In the genomic region with DNA sequence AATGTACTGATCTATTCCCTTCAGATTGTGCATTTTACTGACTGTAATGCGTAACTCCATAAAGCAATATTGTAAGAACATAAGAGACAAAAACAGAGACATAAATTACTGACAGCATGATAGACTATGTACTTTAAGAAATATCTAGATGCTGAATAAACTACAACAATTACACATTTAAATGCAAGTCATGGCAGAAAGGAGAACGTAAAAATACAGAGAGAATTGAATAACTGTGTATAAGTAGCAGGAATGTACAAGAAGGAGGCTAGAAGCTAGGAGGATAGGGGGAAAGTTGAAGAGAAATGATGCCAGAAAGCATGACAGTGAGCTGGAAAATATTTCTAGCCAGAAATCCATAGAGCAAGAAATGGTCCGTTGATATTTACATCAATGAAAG, we compare ENCODE assay signal across 8 cellular contexts.
"Had no signal": no experiment of that assay in that cellular context is flagged by ENCODE, and none has a peak within 500 bp of the region (broad histone marks: within the 10 kb centered on the region; RNA-seq: fewer than 3 reads in every experiment).

No MANE protein-coding gene starts in this region.

- FAIRE-seq: HTR-8/SVneo had no signal

- H3K4me2 ChIP-seq: KMS-11 had no signal

- H3K4me1 Mint-ChIP-seq: IgD-negative memory B cell had no signal

- H3K27ac Mint-ChIP-seq: IgD-negative memory B cell had no signal

- H3K9ac ChIP-seq: KMS-11 had no signal

- H3K27ac ChIP-seq: HL-60, KMS-11 had no signal

- DNase-seq: IMR-90, Karpas-422, KBM-7, KG1 had no signal

- H3K36me3 Mint-ChIP-seq: IgD-negative memory B cell had no signal

- H3K4me3 Mint-ChIP-seq: IgD-negative memory B cell had no signal
